ENCODE assay signal across 1 cellular context in the genomic region with DNA sequence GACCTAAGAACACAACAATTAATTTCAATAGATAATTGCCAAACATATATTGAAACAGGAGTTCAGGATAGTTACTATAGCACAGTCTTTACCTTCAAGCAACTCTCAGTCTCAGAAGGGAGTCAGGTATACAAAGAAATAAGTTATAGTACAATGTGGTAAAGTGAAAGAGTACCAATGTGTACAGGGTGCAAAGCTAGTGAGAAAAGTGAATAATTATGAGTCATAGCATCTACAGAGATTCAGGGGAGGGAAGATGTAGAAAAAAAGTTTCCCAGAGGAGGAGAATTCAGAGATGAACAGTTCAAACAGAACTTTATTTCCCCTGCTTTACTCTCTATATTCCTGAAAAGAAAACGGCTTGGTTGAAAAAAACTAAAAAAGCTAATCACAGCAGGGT.
TF ChIP-seq lines count a peak whose summit lies in the region.

No MANE protein-coding gene starts in this region.

TF ChIP-seq in SK-N-SH, 30 proteins besides CTCF, POLR2A, EP300 and RAD21:
- TF ChIP-seq EZH2phosphoT487 (IDR thresholded peaks at IDR 0.05; ENCODE audit: borderline replicate concordance, low read depth) (no peak), TAF1 (IDR thresholded peaks at IDR 0.05; ENCODE audit: borderline replicate concordance, low read depth, low read length) (no peak), REST (IDR thresholded peaks at IDR 0.05; ENCODE audit: low read depth, low read length) (no peak), GABPA (IDR thresholded peaks at IDR 0.05; ENCODE audit: low read depth) (no peak), SIN3A (IDR thresholded peaks at IDR 0.05; ENCODE audit: borderline replicate concordance, low read depth, low read length) (no peak), JUND (IDR thresholded peaks at IDR 0.05) (peak; percentile 49), MEF2A (IDR thresholded peaks at IDR 0.05; ENCODE audit: borderline replicate concordance, low read depth) (no peak), YY1 (IDR thresholded peaks at IDR 0.05; ENCODE audit: low read depth) (no peak), USF2 (IDR thresholded peaks at IDR 0.05; ENCODE audit: borderline replicate concordance, low read depth, low read length) (no peak), FOSL2 (IDR thresholded peaks at IDR 0.05; ENCODE audit: borderline replicate concordance, low read depth) (peak; percentile 77; the same call in 1 of the 2 replicates)
